24 cellular contexts compared by ENCODE assay signal in genomic region chr2:126882736-126883660, GRCh38. TPM values are rescaled to one million over a fixed set of nuclear protein-coding genes. Genes with fewer than 3 reads are reported as not detected.
DNase-seq lines count a peak whose midpoint lies in the region; FAIRE-seq and TF ChIP-seq lines count a peak whose summit lies in the region.
"Had no signal": no experiment of that assay in that cellular context is flagged by ENCODE, and none has a peak within 500 bp of the region (broad histone marks: within the 10 kb centered on the region; RNA-seq: fewer than 3 reads in every experiment).

No MANE protein-coding gene starts in this region.

- H4K8ac ChIP-seq in neuronal stem cell (ENCODE audit: low read depth, low read length): peak overlapping the region; percentile 29

- TF ChIP-seq CTCF in chondrocyte (IDR thresholded peaks at IDR 0.05) (no peak), endodermal cell (conservative IDR thresholded peaks at IDR 0.05) (no peak), BE2C (IDR thresholded peaks at IDR 0.05; ENCODE audit: low read depth, low read length) (no peak)

- no peak overlapping the region for H3K27ac ChIP-seq in endodermal cell (ENCODE audit: low read depth, low read length)
- no peak overlapping the region for H3K27ac ChIP-seq in neuronal stem cell (replicated peaks; ENCODE audit: low read length)
- no peak overlapping the region for H3K27ac ChIP-seq in CD4-positive, alpha-beta memory T cell (ENCODE audit: low read depth, low read length)
- H3K27ac ChIP-seq: BLaER1 treated with 17β-estradiol and CSF1 and Interleukin-3, amounts not matched to agents 10 nM and 100 nM; SJSA1 had no signal

- no peak overlapping the region for H3K27ac Mint-ChIP-seq in chondrocyte (ENCODE audit: unreplicated experiment)
- H3K27ac Mint-ChIP-seq in endodermal cell: no peak overlapping the region
- no peak overlapping the region for H3K27ac Mint-ChIP-seq in CD4-positive, alpha-beta memory T cell
- H3K27ac Mint-ChIP-seq: CD8-positive, alpha-beta T cell had no signal

- no peak overlapping the region for H3K4me3 ChIP-seq in endodermal cell (ENCODE audit: low read length)
- H3K4me3 ChIP-seq in neuronal stem cell (ENCODE audit: low read length in 2 of 2): no peak overlapping the region
- H3K4me3 ChIP-seq in BE2C (ENCODE audit: low read depth, low read length): no peak overlapping the region
- no peak overlapping the region for H3K4me3 ChIP-seq in CD4-positive, alpha-beta memory T cell (ENCODE audit: low read length in 2 of 2)
- H3K4me3 ChIP-seq: BLaER1 treated with 17β-estradiol and CSF1 and Interleukin-3, amounts not matched to agents 10 nM and 100 nM; SJSA1 had no signal

- 93 to 95% methylated on average over 7 of the region's 7 CpGs for WGBS in endodermal cell (ENCODE audit: insufficient coverage in 1 of 2, insufficient read length in 1 of 2), 2 experiments
- no CpG with 5 or more reads among the region's 7 CpGs for WGBS in neuronal stem cell (ENCODE audit: extremely low coverage in 2 of 2, insufficient read length in 2 of 2, insufficient replicate concordance in 1 of 2), 2 donors

- no peaks in the 10 kb centered on the region for H3K79me1 ChIP-seq in neuronal stem cell (ENCODE audit: low read depth, low read length)

- no peak overlapping the region for H3K4ac ChIP-seq in neuronal stem cell (ENCODE audit: low read length)

- no peak overlapping the region for H2AK5ac ChIP-seq in neuronal stem cell (ENCODE audit: low read depth, low read length)

- no peaks in the 10 kb centered on the region for H3K36me3 ChIP-seq in endodermal cell (ENCODE audit: control insufficient read depth, insufficient read depth, low read length)
- H3K36me3 ChIP-seq in neuronal stem cell (replicated peaks in 1 of 2; ENCODE audit: control insufficient read depth in 2 of 2, insufficient read depth in 2 of 2, low read length in 2 of 2): peaks cover 0 to 2% of the 10 kb centered on the region in 2 donors
- H3K36me3 ChIP-seq in BE2C: no peaks in the 10 kb centered on the region
- no peaks in the 10 kb centered on the region for H3K36me3 ChIP-seq in CD4-positive, alpha-beta memory T cell (ENCODE audit: insufficient read depth, low read length)
- H3K36me3 ChIP-seq: BLaER1 treated with 17β-estradiol and CSF1 and Interleukin-3, amounts not matched to agents 10 nM and 100 nM; SJSA1 had no signal

- H3K27me3 ChIP-seq in endodermal cell (ENCODE audit: control insufficient read depth, insufficient read depth, low read length, poor library complexity, severe bottlenecking): no peaks in the 10 kb centered on the region
- H3K27me3 ChIP-seq in neuronal stem cell (ENCODE audit: control insufficient read depth in 3 of 3, insufficient read depth in 3 of 3, low read depth in 1 of 3, low read length in 3 of 3): no peaks in the 10 kb centered on the region
- no peaks in the 10 kb centered on the region for H3K27me3 ChIP-seq in BE2C
- no peaks in the 10 kb centered on the region for H3K27me3 ChIP-seq in CD4-positive, alpha-beta memory T cell (ENCODE audit: insufficient read depth, low read length)
- H3K27me3 ChIP-seq: BLaER1 treated with 17β-estradiol and CSF1 and Interleukin-3, amounts not matched to agents 10 nM and 100 nM had no signal

- no peak overlapping the region for H3K4me2 ChIP-seq in neuronal stem cell (ENCODE audit: insufficient read depth, low read length, poor library complexity, severe bottlenecking)
- H3K4me2 ChIP-seq: BLaER1 treated with 17β-estradiol and CSF1 and Interleukin-3, amounts not matched to agents 10 nM and 100 nM had no signal

- FAIRE-seq in urothelium cell line (lab: Jason Lieb, UNC): peak; percentile 78
- FAIRE-seq: GM18507, H1, RCC 7860 had no signal

- H4K91ac ChIP-seq in neuronal stem cell (ENCODE audit: low read depth, low read length, poor library complexity): no peak overlapping the region

- H3K9me3 Mint-ChIP-seq in chondrocyte (ENCODE audit: low read depth) (no peaks in the 10 kb centered on the region), endodermal cell (no peaks in the 10 kb centered on the region)
- H3K9me3 Mint-ChIP-seq in CD4-positive, alpha-beta memory T cell: no peaks in the 10 kb centered on the region
- H3K9me3 Mint-ChIP-seq: CD8-positive, alpha-beta T cell had no signal

- no peak overlapping the region for H3K23ac ChIP-seq in neuronal stem cell (ENCODE audit: low read depth, low read length, poor library complexity)

- H3K4me3 Mint-ChIP-seq in chondrocyte (ENCODE audit: unreplicated experiment) (no peak overlapping the region), endodermal cell (no peak overlapping the region)
- H3K4me3 Mint-ChIP-seq in CD4-positive, alpha-beta memory T cell: no peak overlapping the region
- H3K4me3 Mint-ChIP-seq: CD8-positive, alpha-beta T cell had no signal

- peak overlapping the region; percentile 60 for H2AFZ ChIP-seq in neuronal stem cell (ENCODE audit: low read length)

- no peak overlapping the region for H3K14ac ChIP-seq in neuronal stem cell (ENCODE audit: low read length)

- H3K9me3 ChIP-seq in endodermal cell (ENCODE audit: control insufficient read depth, low read length) (no peaks in the 10 kb centered on the region), neuronal stem cell (replicated peaks in 1 of 2; ENCODE audit: control insufficient read depth in 2 of 2, insufficient read depth in 1 of 2, low read depth in 1 of 2, low read length in 2 of 2) (peaks cover 0 to 11% of the 10 kb centered on the region in 2 donors), BE2C (no peaks in the 10 kb centered on the region)
- H3K9me3 ChIP-seq in CD4-positive, alpha-beta memory T cell (ENCODE audit: control insufficient read depth in 1 of 2, low read length in 2 of 2): no peaks in the 10 kb centered on the region
- H3K9me3 ChIP-seq: SJSA1 had no signal

- peaks cover 3% of the 10 kb centered on the region for H3K4me1 ChIP-seq in endodermal cell (ENCODE audit: control insufficient read depth, insufficient read depth, low read length)
- H3K4me1 ChIP-seq in neuronal stem cell (ENCODE audit: control insufficient read depth in 2 of 2, insufficient read depth in 1 of 2, low read depth in 1 of 2, low read length in 2 of 2): peaks cover 6 to 9% of the 10 kb centered on the region in 2 donors
- H3K4me1 ChIP-seq in BE2C: no peaks in the 10 kb centered on the region
- no peaks in the 10 kb centered on the region for H3K4me1 ChIP-seq in CD4-positive, alpha-beta memory T cell (ENCODE audit: insufficient read depth, low read length)

- DNase-seq in chondrocyte (ENCODE audit: low spot score): peak; percentile 50
- DNase-seq in endodermal cell: peak; percentile 30
- DNase-seq in neuronal stem cell (ENCODE audit: low spot score): no peak
- no peak for DNase-seq in urothelium cell line (ENCODE audit: low spot score)
- DNase-seq in DMS153 treated with DMSO at 0.1 percent for 48 hours (lab: John Stamatoyannopoulos, UW; ENCODE audit: unreplicated experiment): no peak
- DNase-seq in BE2C: no peak
- DNase-seq in CD4-positive, alpha-beta memory T cell: no peak
- DNase-seq: ACHN, DMS53, GDM1, Kasumi-1, NCI-H1417 treated with DMSO at 0.1 percent for 48 hours, NCI-H187, NCI-H446, NCI-H526, OCI-M1 had no signal

- H2BK5ac ChIP-seq in neuronal stem cell (ENCODE audit: low read length): no peak overlapping the region

- no peak overlapping the region for H2BK120ac ChIP-seq in neuronal stem cell (ENCODE audit: low read depth, low read length)

- POLR2A ChIA-PET in CD4-positive, alpha-beta memory T cell (lab: Charles Lee; ENCODE audit: partially characterized antibody): no interaction called here

- H3K4me1 Mint-ChIP-seq in chondrocyte (ENCODE audit: low read depth) (peaks cover 7% of the 10 kb centered on the region), endodermal cell (peaks cover 6% of the 10 kb centered on the region)
- peaks cover 0 to 4% (median under 1%) of the 10 kb centered on the region in 4 donors for H3K4me1 Mint-ChIP-seq in CD4-positive, alpha-beta memory T cell

- H3K36me3 Mint-ChIP-seq in chondrocyte (ENCODE audit: low read depth) (no peaks in the 10 kb centered on the region), endodermal cell (ENCODE audit: low read depth) (no peaks in the 10 kb centered on the region)
- H3K36me3 Mint-ChIP-seq in CD4-positive, alpha-beta memory T cell: no peaks in the 10 kb centered on the region
- H3K36me3 Mint-ChIP-seq: CD8-positive, alpha-beta T cell had no signal

- H3K27me3 Mint-ChIP-seq in chondrocyte (ENCODE audit: low read depth) (peaks cover 18% of the 10 kb centered on the region), endodermal cell (ENCODE audit: insufficient read depth) (peaks cover 14% of the 10 kb centered on the region)
- H3K27me3 Mint-ChIP-seq in CD4-positive, alpha-beta memory T cell: peaks cover 3 to 11% of the 10 kb centered on the region in 2 donors

- CTCF ChIA-PET in CD4-positive, alpha-beta memory T cell (lab: Charles Lee; ENCODE audit: partially characterized antibody): no interaction called here

- H2BK12ac ChIP-seq in neuronal stem cell (ENCODE audit: low read length): no peak overlapping the region

- H3K9ac ChIP-seq in endodermal cell (ENCODE audit: extremely low read depth, low read length, poor library complexity, severe bottlenecking) (no peak overlapping the region), neuronal stem cell (ENCODE audit: low read depth, low read length, poor library complexity) (no peak overlapping the region)
- H3K9ac ChIP-seq: BLaER1 treated with 17β-estradiol and CSF1 and Interleukin-3, amounts not matched to agents 10 nM and 100 nM had no signal

- intact Hi-C loops in CD4-positive, alpha-beta memory T cell (cut with micrococcal nuclease): no loop called here

- no peak overlapping the region for H2BK15ac ChIP-seq in neuronal stem cell (ENCODE audit: low read length)

- H3K18ac ChIP-seq in neuronal stem cell (ENCODE audit: low read length): no peak overlapping the region

RNA-seq across cellular contexts. Expression of gene TEX51, which starts 15.7 kb away (rescaled TPM):
- total RNA-seq in chondrocyte: not detected in 3 replicates
- not detected for total RNA-seq in endodermal cell
- polyA plus RNA-seq in endodermal cell (2013, experiment 1 of 2): not detected
- not detected for polyA plus RNA-seq in endodermal cell (2013, experiment 2 of 2)
- not detected for polyA plus RNA-seq in neuronal stem cell (2013, experiment 1 of 2)
- not detected for polyA plus RNA-seq in neuronal stem cell (2013, experiment 2 of 2)
- not detected for polyA plus RNA-seq in BE2C (2012; ENCODE audit: insufficient read depth, insufficient read length, low read depth)
- not detected for total RNA-seq in CD4-positive, alpha-beta memory T cell
- polyA plus RNA-seq in CD4-positive, alpha-beta memory T cell: not detected
- total RNA-seq: CD8-positive, alpha-beta T cell; H1; MCF 10A; Right ventricle myocardium inferior; SJSA1 had no signal
- polyA plus RNA-seq: H1 had no signal

Comparison
In these comparisons a context has a peak if more than half of its experiments do, and no peak if none do; other contexts are left out.
1. DNase-seq: peak in chondrocyte (single experiment) and endodermal cell (single experiment); none in neuronal stem cell (single experiment), urothelium cell line (single experiment), DMS153 treated with DMSO at 0.1 percent for 48 hours (single experiment), BE2C (single experiment) and CD4-positive, alpha-beta memory T cell (0 of 5).